Comparison of ENCODE assay signal across 10 cellular contexts in genomic region chr4:110108470-110108869, GRCh38.
DNase-seq lines count a peak whose midpoint lies in the region; ATAC-seq and TF ChIP-seq lines count a peak whose summit lies in the region.
"Had no signal": no experiment of that assay in that cellular context is flagged by ENCODE, and none has a peak within 500 bp of the region (broad histone marks: within the 10 kb centered on the region; RNA-seq: fewer than 3 reads in every experiment).

No MANE protein-coding gene starts in this region.

- H3K4me1 ChIP-seq in foreskin keratinocyte = peaks cover 8% of the 10 kb centered on the region

- H3K4me1 Mint-ChIP-seq in glutamatergic neuron (ENCODE audit: low read depth, unreplicated experiment) = peaks cover 20% of the 10 kb centered on the region

- no peaks in the 10 kb centered on the region for H3K9me3 Mint-ChIP-seq in glutamatergic neuron (ENCODE audit: unreplicated experiment)

- peak; percentile 48 for DNase-seq in CD1c-positive myeloid dendritic cell (ENCODE audit: extremely low spot score)
- DNase-seq in NCI-H69 (lab: John Stamatoyannopoulos, UW) = peak; percentile 8
- DNase-seq in glutamatergic neuron = no peak
- DNase-seq in NCI-H2196 treated with DMSO at 0.1 percent for 48 hours (lab: John Stamatoyannopoulos, UW; ENCODE audit: unreplicated experiment) = no peak
- no peak for DNase-seq in foreskin keratinocyte
- no peak for DNase-seq in sciatic nerve (ENCODE audit: low spot score)
- DNase-seq: left cardiac atrium, NCI-H1092 treated with DMSO at 0.1 percent for 48 hours had no signal

- no peaks in the 10 kb centered on the region for H3K36me3 Mint-ChIP-seq in glutamatergic neuron (ENCODE audit: unreplicated experiment)

- H3K4me3 Mint-ChIP-seq in glutamatergic neuron (ENCODE audit: unreplicated experiment) = no peak overlapping the region

- H3K27ac ChIP-seq in foreskin keratinocyte = no peak overlapping the region

- H3K27me3 Mint-ChIP-seq in glutamatergic neuron (ENCODE audit: unreplicated experiment) = no peaks in the 10 kb centered on the region

- intact Hi-C loops in sciatic nerve (cut with DNase I) = no loop called here

- TF ChIP-seq CTCF in glutamatergic neuron (IDR thresholded peaks at IDR 0.05; ENCODE audit: partially characterized antibody, unreplicated experiment) (no peak), foreskin keratinocyte (conservative IDR thresholded peaks at IDR 0.05) (no peak)

- H3K27ac Mint-ChIP-seq in glutamatergic neuron (ENCODE audit: unreplicated experiment) = no peak overlapping the region

- ATAC-seq in GM19035 (IDR thresholded peaks at IDR 0.05; ENCODE audit: unreplicated experiment) = peak; percentile 55
- peak; percentile 90 for ATAC-seq in HG02885 (IDR thresholded peaks at IDR 0.05; ENCODE audit: poor library complexity, unreplicated experiment)
- ATAC-seq in foreskin keratinocyte = no peak
- no peak for ATAC-seq in sciatic nerve

- H3K27me3 ChIP-seq in foreskin keratinocyte = no peaks in the 10 kb centered on the region

Comparison
In these comparisons a context has a peak if more than half of its experiments do, and no peak if none do; other contexts are left out.
1. DNase-seq: peak in CD1c-positive myeloid dendritic cell (single experiment) and NCI-H69 (single experiment); none in glutamatergic neuron (single experiment), NCI-H2196 treated with DMSO at 0.1 percent for 48 hours (single experiment), foreskin keratinocyte (0 of 2) and sciatic nerve (single experiment).
2. ATAC-seq: peak in GM19035 (single experiment) and HG02885 (single experiment); none in foreskin keratinocyte (single experiment) and sciatic nerve (single experiment).